In genomic region chr16:66539628-66540469, GRCh38 we compare ENCODE assay signal across 9 cellular contexts. TPM values are rescaled to one million over a fixed set of nuclear protein-coding genes. Genes with fewer than 3 reads are reported as not detected.
DNase-seq lines count a peak whose midpoint lies in the region; ATAC-seq and TF ChIP-seq lines count a peak whose summit lies in the region.
"Had no signal": no experiment of that assay in that cellular context is flagged by ENCODE, and none has a peak within 500 bp of the region (broad histone marks: within the 10 kb centered on the region; RNA-seq: fewer than 3 reads in every experiment).

No MANE protein-coding gene starts in this region.

- peaks cover 5% of the 10 kb centered on the region for H3K4me1 ChIP-seq in CD8-positive, alpha-beta T cell (ENCODE audit: insufficient read depth, low read length)

- POLR2A ChIA-PET in CD8-positive, alpha-beta T cell (lab: Charles Lee), result no interaction called here

- H3K4me3 ChIP-seq in CD8-positive, alpha-beta T cell (ENCODE audit: low read depth, low read length), result no peak overlapping the region

- H3K27me3 ChIP-seq in CD8-positive, alpha-beta T cell (ENCODE audit: insufficient read depth, low read length), result no peaks in the 10 kb centered on the region

- intact Hi-C loops in CD8-positive, alpha-beta T cell (cut with DNase I, micrococcal nuclease), result no loop called here

- no peaks in the 10 kb centered on the region for H3K36me3 Mint-ChIP-seq in CD8-positive, alpha-beta T cell
- peaks cover 22% of the 10 kb centered on the region for H3K36me3 Mint-ChIP-seq in chondrocyte (ENCODE audit: low read depth)
- peaks cover 31% of the 10 kb centered on the region for H3K36me3 Mint-ChIP-seq in osteocyte (ENCODE audit: unreplicated experiment)

- no peaks in the 10 kb centered on the region for H3K9me3 Mint-ChIP-seq in CD8-positive, alpha-beta T cell
- H3K9me3 Mint-ChIP-seq in chondrocyte (ENCODE audit: low read depth) (no peaks in the 10 kb centered on the region), osteocyte (ENCODE audit: unreplicated experiment) (no peaks in the 10 kb centered on the region)

- no peak for DNase-seq in CD8-positive, alpha-beta T cell
- peak; percentile 66 for DNase-seq in HK-2 (ENCODE audit: unreplicated experiment)
- no peak for DNase-seq in chondrocyte (ENCODE audit: low spot score)
- DNase-seq in osteocyte (ENCODE audit: extremely low spot score, unreplicated experiment), result no peak
- no peak for DNase-seq in NCI-H1105 treated with DMSO at 0.1 percent for 48 hours (lab: John Stamatoyannopoulos, UW)
- no peak for DNase-seq in epidermal melanocyte (ENCODE audit: insufficient read length, low spot score)
- DNase-seq in EL, result no peak

- peaks cover 11% of the 10 kb centered on the region for H3K4me1 Mint-ChIP-seq in CD8-positive, alpha-beta T cell (ENCODE audit: low read depth)
- peaks cover 4% of the 10 kb centered on the region for H3K4me1 Mint-ChIP-seq in chondrocyte (ENCODE audit: low read depth)
- H3K4me1 Mint-ChIP-seq in osteocyte (ENCODE audit: unreplicated experiment), result no peaks in the 10 kb centered on the region

- TF ChIP-seq CTCF in CD8-positive, alpha-beta T cell (IDR thresholded peaks at IDR 0.05), result no peak
- TF ChIP-seq CTCF in chondrocyte (IDR thresholded peaks at IDR 0.05) (no peak), osteocyte (IDR thresholded peaks at IDR 0.05) (no peak)

- H3K36me3 ChIP-seq in CD8-positive, alpha-beta T cell (ENCODE audit: insufficient read depth, low read length), result no peaks in the 10 kb centered on the region

- H3K4me3 Mint-ChIP-seq in CD8-positive, alpha-beta T cell, result peak overlapping the region; percentile 15
- no peak overlapping the region for H3K4me3 Mint-ChIP-seq in chondrocyte (ENCODE audit: unreplicated experiment)
- H3K4me3 Mint-ChIP-seq in osteocyte (ENCODE audit: unreplicated experiment), result no peak overlapping the region

- CTCF ChIA-PET in CD8-positive, alpha-beta T cell (lab: Charles Lee), result no interaction called here

- H3K27ac ChIP-seq in CD8-positive, alpha-beta T cell (ENCODE audit: low read depth, low read length), result no peak overlapping the region

- peak overlapping the region; percentile 7 for H3K27ac Mint-ChIP-seq in CD8-positive, alpha-beta T cell
- H3K27ac Mint-ChIP-seq in chondrocyte (ENCODE audit: unreplicated experiment) (peak overlapping the region; percentile 22), osteocyte (ENCODE audit: unreplicated experiment) (no peak overlapping the region)

- ATAC-seq in CD8-positive, alpha-beta T cell, result no peak
- ATAC-seq in GM19372 (IDR thresholded peaks at IDR 0.05; ENCODE audit: low read depth, unreplicated experiment), result peak; percentile 70

- H3K27me3 Mint-ChIP-seq in CD8-positive, alpha-beta T cell (ENCODE audit: low read depth), result no peaks in the 10 kb centered on the region
- H3K27me3 Mint-ChIP-seq in chondrocyte (ENCODE audit: low read depth) (no peaks in the 10 kb centered on the region), osteocyte (ENCODE audit: unreplicated experiment) (no peaks in the 10 kb centered on the region)

- no peaks in the 10 kb centered on the region for H3K9me3 ChIP-seq in CD8-positive, alpha-beta T cell (ENCODE audit: low read length)

RNA-seq across cellular contexts. Expression of gene TK2, which starts 10.1 kb away (rescaled TPM):
- 1 to 10 TPM; 3.3 to 4.4 TPM for total RNA-seq in CD8-positive, alpha-beta T cell
- 30.4 to 34.3 TPM (median 33.6 TPM) in 3 replicates for total RNA-seq in chondrocyte
- 33.2 and 37.4 TPM in 2 replicates for total RNA-seq in osteocyte

RNA-seq across cellular contexts. Expression of gene CKLF, which starts 12.5 kb away (rescaled TPM):
- total RNA-seq in CD8-positive, alpha-beta T cell, result 10 to 100 TPM in 1 of 2 experiments, 1 to 10 TPM in 1; 7.9 to 11.1 TPM
- total RNA-seq in chondrocyte, result 47.3 to 52.8 TPM (median 51.9 TPM) in 3 replicates
- 41.5 and 42.5 TPM in 2 replicates for total RNA-seq in osteocyte

RNA-seq across cellular contexts. Expression of gene CMTM1, which starts 26.4 kb away (rescaled TPM):
- under 1 TPM in 1 of 2 experiments, not detected in 1; 0.61 TPM for total RNA-seq in CD8-positive, alpha-beta T cell
- 6.3 to 11.9 TPM (median 9.6 TPM) in 3 replicates for total RNA-seq in chondrocyte
- total RNA-seq in osteocyte, result 7.8 and 8.0 TPM in 2 replicates

RNA-seq across cellular contexts. Expression of gene CMTM2, which starts 39.4 kb away (rescaled TPM):
- total RNA-seq in CD8-positive, alpha-beta T cell, result not detected
- total RNA-seq in chondrocyte (not detected in 3 replicates), osteocyte (not detected in 2 replicates)
- total RNA-seq: frontal cortex had no signal
